In genomic region chr14:50342211-50343080, GRCh38 we compare ENCODE assay signal across 9 cellular contexts. TPM values are rescaled to one million over a fixed set of nuclear protein-coding genes. Genes with fewer than 3 reads are reported as not detected.
DNase-seq lines count a peak whose midpoint lies in the region; ATAC-seq and TF ChIP-seq lines count a peak whose summit lies in the region.
"Had no signal": no experiment of that assay in that cellular context is flagged by ENCODE, and none has a peak within 500 bp of the region (broad histone marks: within the 10 kb centered on the region; RNA-seq: fewer than 3 reads in every experiment).

No MANE protein-coding gene starts in this region.

- H3K27ac Mint-ChIP-seq in activated CD4-positive, alpha-beta T cell treated with anti-CD3 and anti-CD28 coated beads for 36 hours = no peak overlapping the region
- no peak overlapping the region for H3K27ac Mint-ChIP-seq in T-cell

- no peak overlapping the region for H3K4me3 ChIP-seq in left lung

- peaks cover 3% of the 10 kb centered on the region for H3K27me3 Mint-ChIP-seq in activated CD4-positive, alpha-beta T cell treated with anti-CD3 and anti-CD28 coated beads for 36 hours
- no peaks in the 10 kb centered on the region for H3K27me3 Mint-ChIP-seq in T-cell
- H3K27me3 Mint-ChIP-seq: central memory CD8-positive, alpha-beta T cell had no signal

- peak; percentile 76 for DNase-seq in activated CD4-positive, alpha-beta T cell treated with anti-CD3 and anti-CD28 coated beads for 36 hours
- DNase-seq in activated CD4-positive, alpha-beta T cell treated with anti-CD3 and anti-CD28 coated beads for 1 hour = no peak
- DNase-seq in KBM-7 (peak; percentile 83), T-cell (peak in 27 of 34 experiments; percentile 10 to 53 (median 32)), left lung (peak in 1 of 2 donors; percentile 48)
- DNase-seq in stimulated activated naive CD4-positive, alpha-beta T cell treated with Interleukin-2 at 50 U/mL for 16 hours (lab: John Stamatoyannopoulos, UW) = peak; percentile 3

- peaks cover 30% of the 10 kb centered on the region for H3K4me1 Mint-ChIP-seq in activated CD4-positive, alpha-beta T cell treated with anti-CD3 and anti-CD28 coated beads for 36 hours
- H3K4me1 Mint-ChIP-seq in T-cell = peaks cover 0 to 24% (median 23%) of the 10 kb centered on the region in 3 donors
- H3K4me1 Mint-ChIP-seq: central memory CD8-positive, alpha-beta T cell had no signal

- no peak overlapping the region for H3K4me3 Mint-ChIP-seq in activated CD4-positive, alpha-beta T cell treated with anti-CD3 and anti-CD28 coated beads for 36 hours
- H3K4me3 Mint-ChIP-seq in T-cell = no peak overlapping the region
- H3K4me3 Mint-ChIP-seq: central memory CD8-positive, alpha-beta T cell had no signal

- intact Hi-C loops in activated CD4-positive, alpha-beta T cell treated with anti-CD3 and anti-CD28 coated beads for 36 hours (cut with DNase I, micrococcal nuclease) = loop anchor here (5.0 kb wide), 2 partner anchors 110 to 435 kb away; no protein-coding TSS in a partner anchor
- intact Hi-C loops in left lung (cut with DNase I) = no loop called here

- H3K27me3 ChIP-seq in left lung = no peaks in the 10 kb centered on the region

- H3K27ac ChIP-seq in cingulate gyrus (ENCODE audit: low read depth, low read length) (peak overlapping the region; percentile 66), left lung (peak overlapping the region; percentile 61 to 64)

- H3K36me3 ChIP-seq in left lung = peaks cover 0 to 28% of the 10 kb centered on the region in 2 donors

- in situ Hi-C loops in KBM-7 (cut with MboI; ENCODE audit: low pct_unique_long_range_greater_than_20kb, low sequenced_read_pairs) = loop anchor here (25.0 kb wide), 1 partner anchor 195 kb away; the partner anchor contains the start of gene MAP4K5

- no peaks in the 10 kb centered on the region for H3K9me3 ChIP-seq in left lung

- peaks cover 5% of the 10 kb centered on the region for H3K36me3 Mint-ChIP-seq in activated CD4-positive, alpha-beta T cell treated with anti-CD3 and anti-CD28 coated beads for 36 hours (ENCODE audit: low read depth)
- H3K36me3 Mint-ChIP-seq in T-cell = peaks cover 28% of the 10 kb centered on the region

- no peak for ATAC-seq in activated CD4-positive, alpha-beta T cell treated with anti-CD3 and anti-CD28 coated beads for 36 hours
- peak in 3 of 4 experiments; percentile 68 to 95 (median 77) for ATAC-seq in T-cell (replicated peaks in 1 of 4)
- ATAC-seq in left lung = peak; percentile 82
- ATAC-seq in HG03039 (IDR thresholded peaks at IDR 0.05; ENCODE audit: unreplicated experiment) = no peak

- CTCF ChIA-PET in activated CD4-positive, alpha-beta T cell treated with anti-CD3 and anti-CD28 coated beads for 36 hours (lab: Charles Lee) = interaction anchor here (1.0 to 3.2 kb wide), 6 partner anchors 13 to 433 kb away, joined by 3 to 20 read pairs (median 8); partner anchors contain the start of genes DMAC2L and L2HGDH
- CTCF ChIA-PET in T-cell (lab: Charles Lee) = interaction anchor here in 1 of 2 donors (0.8 to 1.0 kb wide), 3 partner anchors 103 to 518 kb away, joined by 3 read pairs; no protein-coding TSS in a partner anchor

- no peak for TF ChIP-seq CTCF in left lung (IDR thresholded peaks at IDR 0.05)

- peaks cover 0 to 26% of the 10 kb centered on the region in 2 donors for H3K4me1 ChIP-seq in left lung

- POLR2A ChIA-PET in activated CD4-positive, alpha-beta T cell treated with anti-CD3 and anti-CD28 coated beads for 36 hours (lab: Charles Lee) = no interaction called here
- POLR2A ChIA-PET in T-cell (lab: Charles Lee) = no interaction called here

- no peaks in the 10 kb centered on the region for H3K9me3 Mint-ChIP-seq in activated CD4-positive, alpha-beta T cell treated with anti-CD3 and anti-CD28 coated beads for 36 hours (ENCODE audit: low read depth)
- H3K9me3 Mint-ChIP-seq in T-cell = no peaks in the 10 kb centered on the region
- H3K9me3 Mint-ChIP-seq: central memory CD8-positive, alpha-beta T cell had no signal

RNA-seq across cellular contexts. Expression of gene DMAC2L, which starts 30.3 kb away (rescaled TPM):
- 10 to 100 TPM in 1 of 2 experiments, 1 to 10 TPM in 1; 7.4 to 12.6 TPM for total RNA-seq in activated CD4-positive, alpha-beta T cell treated with anti-CD3 and anti-CD28 coated beads for 36 hours
- total RNA-seq in T-cell (10 to 100 TPM; 14.9 to 20.5 (median 19.0) TPM), left lung (10 to 100 TPM; 15.7 to 18.8 TPM)

RNA-seq across cellular contexts. Expression of gene L2HGDH, which starts 30.4 kb away (rescaled TPM):
- 10 to 100 TPM; 12.8 to 19.0 TPM for total RNA-seq in activated CD4-positive, alpha-beta T cell treated with anti-CD3 and anti-CD28 coated beads for 36 hours
- total RNA-seq in T-cell = 1 to 10 TPM; 3.9 to 6.3 (median 4.4) TPM
- 1 to 10 TPM; 4.6 to 5.5 TPM for total RNA-seq in left lung

RNA-seq across cellular contexts. Expression of gene CDKL1, which starts 54.2 kb away (rescaled TPM):
- 1 to 10 TPM; 2.9 to 4.4 TPM for total RNA-seq in activated CD4-positive, alpha-beta T cell treated with anti-CD3 and anti-CD28 coated beads for 36 hours
- total RNA-seq in T-cell (1 to 10 TPM; 4.6 to 7.7 (median 5.8) TPM), left lung (10 to 100 TPM; 19.3 to 22.2 TPM)

Comparison
In these comparisons a context has a peak if more than half of its experiments do, and no peak if none do; other contexts are left out.
1. ATAC-seq: peak in T-cell (3 of 4) and left lung (single experiment); none in activated CD4-positive, alpha-beta T cell treated with anti-CD3 and anti-CD28 coated beads for 36 hours (single experiment) and HG03039 (single experiment).
2. intact Hi-C loops: an anchor here in activated CD4-positive, alpha-beta T cell treated with anti-CD3 and anti-CD28 coated beads for 36 hours (5.0 kb wide); none called in left lung.